Comparison of ENCODE assay signal across 7 cellular contexts in genomic region chr15:83066034-83066760, GRCh38. TPM values are rescaled to one million over a fixed set of nuclear protein-coding genes. Genes with fewer than 3 reads are reported as not detected.
A peak's percentile ranks its signal among the peaks of the same experiment; 100 is the strongest.
DNase-seq lines count a peak whose midpoint lies in the region; ATAC-seq and TF ChIP-seq lines count a peak whose summit lies in the region.

No MANE protein-coding gene starts in this region.

- H3K27me3 Mint-ChIP-seq in dendritic cell treated with granulocyte-macrophage colony-stimulating factor and Interleukin-4, amounts not matched to agents 40 ng/mL and 50 ng/mL, for 4 days: no peaks in the 10 kb centered on the region
- no peaks in the 10 kb centered on the region for H3K27me3 Mint-ChIP-seq in natural killer cell (ENCODE audit: low read depth in 2 of 2)

- H3K36me3 Mint-ChIP-seq in dendritic cell treated with granulocyte-macrophage colony-stimulating factor and Interleukin-4, amounts not matched to agents 40 ng/mL and 50 ng/mL, for 4 days (ENCODE audit: low read depth): peaks cover 19% of the 10 kb centered on the region
- H3K36me3 Mint-ChIP-seq in natural killer cell: no peaks in the 10 kb centered on the region

- no peak for TF ChIP-seq CTCF in GM06990 (IDR thresholded peaks at IDR 0.05; ENCODE audit: insufficient read depth, low read length, poor library complexity, severe bottlenecking)
- TF ChIP-seq CTCF in natural killer cell (IDR thresholded peaks at IDR 0.05): no peak

- no peaks in the 10 kb centered on the region for H3K9me3 Mint-ChIP-seq in dendritic cell treated with granulocyte-macrophage colony-stimulating factor and Interleukin-4, amounts not matched to agents 40 ng/mL and 50 ng/mL, for 4 days
- no peaks in the 10 kb centered on the region for H3K9me3 Mint-ChIP-seq in natural killer cell

- H3K4me3 ChIP-seq in GM06990 (replicated peaks; ENCODE audit: low read depth, low read length): peak overlapping the region; percentile 65
- peak overlapping the region; percentile 80 for H3K4me3 ChIP-seq in MG63

- H3K9me3 ChIP-seq in MG63: peaks cover 5% of the 10 kb centered on the region; the same call in 1 of the 2 replicates

- no peaks in the 10 kb centered on the region for H3K27me3 ChIP-seq in GM06990 (replicated peaks; ENCODE audit: control insufficient read depth, insufficient read depth, low read length)
- no peaks in the 10 kb centered on the region for H3K27me3 ChIP-seq in MG63

- intact Hi-C loops in dendritic cell treated with granulocyte-macrophage colony-stimulating factor and Interleukin-4, amounts not matched to agents 40 ng/mL and 50 ng/mL, for 4 days (cut with micrococcal nuclease): loop anchor here (1.0 to 2.0 kb wide), 2 partner anchors 42 to 53 kb away; no protein-coding TSS in a partner anchor
- intact Hi-C loops in natural killer cell (cut with micrococcal nuclease): loop anchor here (10.0 kb wide), 1 partner anchor 251 kb away; no protein-coding TSS in a partner anchor

- H3K36me3 ChIP-seq in GM06990 (ENCODE audit: control insufficient read depth, insufficient read depth, low read length) (peaks cover 7% of the 10 kb centered on the region; the same call in 1 of the 2 replicates), MG63 (peaks cover 35% of the 10 kb centered on the region)

- H3K4me3 Mint-ChIP-seq in dendritic cell treated with granulocyte-macrophage colony-stimulating factor and Interleukin-4, amounts not matched to agents 40 ng/mL and 50 ng/mL, for 4 days: peak overlapping the region; percentile 82
- peak overlapping the region; percentile 83 for H3K4me3 Mint-ChIP-seq in natural killer cell

- H3K4me1 Mint-ChIP-seq in dendritic cell treated with granulocyte-macrophage colony-stimulating factor and Interleukin-4, amounts not matched to agents 40 ng/mL and 50 ng/mL, for 4 days (ENCODE audit: low read depth): peaks cover 22% of the 10 kb centered on the region
- H3K4me1 Mint-ChIP-seq in natural killer cell: peaks cover 8 to 16% of the 10 kb centered on the region in 2 donors

- ATAC-seq in natural killer cell: no peak
- no peak for ATAC-seq in HG03469 (IDR thresholded peaks at IDR 0.05; ENCODE audit: unreplicated experiment)
- no peak for ATAC-seq in GM21529 (IDR thresholded peaks at IDR 0.05; ENCODE audit: unreplicated experiment)

- peak overlapping the region; percentile 82 for H3K27ac Mint-ChIP-seq in dendritic cell treated with granulocyte-macrophage colony-stimulating factor and Interleukin-4, amounts not matched to agents 40 ng/mL and 50 ng/mL, for 4 days
- H3K27ac Mint-ChIP-seq in natural killer cell: no peak overlapping the region

- DNase-seq in GM06990 (ENCODE audit: extremely low read depth, insufficient read length) (no peak), MG63 (peak; percentile 11), natural killer cell (no peak), HCEC 1CT (no peak)

RNA-seq across cellular contexts. Expression of gene BTBD1, which starts 0.9 kb away (rescaled TPM):
- 90.8 and 91.9 TPM in 2 replicates for total RNA-seq in MG63 (2014; rRNA removed; shearing (Covaris generic); ENCODE audit: low replicate concordance)
- 10 to 100 TPM; 42.5 to 54.4 (median 54.0) TPM for total RNA-seq in natural killer cell

RNA-seq across cellular contexts. Expression of gene TM6SF1, which starts 41.2 kb away (rescaled TPM):
- 1.6 and 1.7 TPM in 2 replicates for total RNA-seq in MG63 (2014; rRNA removed; shearing (Covaris generic); ENCODE audit: low replicate concordance)
- 10 to 100 TPM; 10.4 to 15.5 (median 12.6) TPM for total RNA-seq in natural killer cell

RNA-seq across cellular contexts. Expression of gene C15orf40, which starts 54.8 kb away (rescaled TPM):
- total RNA-seq in MG63 (2014; rRNA removed; shearing (Covaris generic); ENCODE audit: low replicate concordance): 7.9 and 41.4 TPM in 2 replicates
- 10 to 100 TPM; 12.5 to 16.0 (median 15.1) TPM for total RNA-seq in natural killer cell
